Comparison of ENCODE assay signal across 1 cellular context in genomic region chr17:75514299-75515228, GRCh38.
TF ChIP-seq lines count a peak whose summit lies in the region.

No MANE protein-coding gene starts in this region.

TF ChIP-seq in K562, 482 proteins besides CTCF, POLR2A, EP300 and RAD21 (continued from another document):
- TF ChIP-seq ZNF609 (CRISPR knock-in tag; IDR thresholded peaks at IDR 0.05; ENCODE audit: borderline replicate concordance) (no peak), ELF2 (CRISPR knock-in tag; IDR thresholded peaks at IDR 0.05) (no peak), ZNF140 (CRISPR knock-in tag; IDR thresholded peaks at IDR 0.05) (no peak), ZNF121 (CRISPR knock-in tag; conservative IDR thresholded peaks at IDR 0.05) (no peak), KHSRP (IDR thresholded peaks at IDR 0.05) (no peak)
- TF ChIP-seq, protein P1, sequence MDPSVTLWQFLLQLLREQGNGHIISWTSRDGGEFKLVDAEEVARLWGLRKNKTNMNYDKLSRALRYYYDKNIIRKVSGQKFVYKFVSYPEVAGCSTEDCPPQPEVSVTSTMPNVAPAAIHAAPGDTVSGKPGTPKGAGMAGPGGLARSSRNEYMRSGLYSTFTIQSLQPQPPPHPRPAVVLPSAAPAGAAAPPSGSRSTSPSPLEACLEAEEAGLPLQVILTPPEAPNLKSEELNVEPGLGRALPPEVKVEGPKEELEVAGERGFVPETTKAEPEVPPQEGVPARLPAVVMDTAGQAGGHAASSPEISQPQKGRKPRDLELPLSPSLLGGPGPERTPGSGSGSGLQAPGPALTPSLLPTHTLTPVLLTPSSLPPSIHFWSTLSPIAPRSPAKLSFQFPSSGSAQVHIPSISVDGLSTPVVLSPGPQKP (CRISPR knock-in tag; IDR thresholded peaks at IDR 0.05): no peak
- TF ChIP-seq, protein P2, sequence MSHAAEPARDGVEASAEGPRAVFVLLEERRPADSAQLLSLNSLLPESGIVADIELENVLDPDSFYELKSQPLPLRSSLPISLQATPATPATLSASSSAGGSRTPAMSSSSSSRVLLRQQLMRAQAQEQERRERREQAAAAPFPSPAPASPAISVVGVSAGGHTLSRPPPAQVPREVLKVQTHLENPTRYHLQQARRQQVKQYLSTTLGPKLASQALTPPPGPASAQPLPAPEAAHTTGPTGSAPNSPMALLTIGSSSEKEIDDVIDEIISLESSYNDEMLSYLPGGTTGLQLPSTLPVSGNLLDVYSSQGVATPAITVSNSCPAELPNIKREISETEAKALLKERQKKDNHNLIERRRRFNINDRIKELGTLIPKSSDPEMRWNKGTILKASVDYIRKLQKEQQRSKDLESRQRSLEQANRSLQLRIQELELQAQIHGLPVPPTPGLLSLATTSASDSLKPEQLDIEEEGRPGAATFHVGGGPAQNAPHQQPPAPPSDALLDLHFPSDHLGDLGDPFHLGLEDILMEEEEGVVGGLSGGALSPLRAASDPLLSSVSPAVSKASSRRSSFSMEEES (CRISPR knock-in tag; IDR thresholded peaks at IDR 0.05): no peak
- TF ChIP-seq, protein P3, sequence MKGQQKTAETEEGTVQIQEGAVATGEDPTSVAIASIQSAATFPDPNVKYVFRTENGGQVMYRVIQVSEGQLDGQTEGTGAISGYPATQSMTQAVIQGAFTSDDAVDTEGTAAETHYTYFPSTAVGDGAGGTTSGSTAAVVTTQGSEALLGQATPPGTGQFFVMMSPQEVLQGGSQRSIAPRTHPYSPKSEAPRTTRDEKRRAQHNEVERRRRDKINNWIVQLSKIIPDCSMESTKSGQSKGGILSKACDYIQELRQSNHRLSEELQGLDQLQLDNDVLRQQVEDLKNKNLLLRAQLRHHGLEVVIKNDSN (CRISPR knock-in tag; IDR thresholded peaks at IDR 0.05): no peak
